8 cellular contexts compared by ENCODE assay signal in genomic region chr2:157875720-157876065, GRCh38. TPM values are rescaled to one million over a fixed set of nuclear protein-coding genes. Genes with fewer than 3 reads are reported as not detected.
DNase-seq lines count a peak whose midpoint lies in the region; ATAC-seq and TF ChIP-seq lines count a peak whose summit lies in the region.

No MANE protein-coding gene starts in this region.

- H3K27me3 ChIP-seq in brain microvascular endothelial cell (replicated peaks): no peaks in the 10 kb centered on the region

- no peak for TF ChIP-seq CTCF in brain microvascular endothelial cell (IDR thresholded peaks at IDR 0.05; ENCODE audit: low read depth, low read length, missing control alignments)

- in situ Hi-C loops in brain microvascular endothelial cell (cut with HindIII; ENCODE audit: low pct_ligation_motif_present, low sequenced_read_pairs): no loop called here
- in situ Hi-C loops in G401 (cut with HindIII; ENCODE audit: low sequenced_read_pairs): no loop called here

- H3K4me3 ChIP-seq in brain microvascular endothelial cell (ENCODE audit: low read depth, low read length): peak overlapping the region; percentile 82

- peak; percentile 50 for DNase-seq in NK-92 treated with Interleukin-12 subunit alpha and Interleukin-12 subunit beta, amount 100 ng/mL, for 24 hours (lab: John Stamatoyannopoulos, UW)
- DNase-seq in NK-92 (lab: John Stamatoyannopoulos, UW; ENCODE audit: unreplicated experiment) (no peak), SK-N-DZ (ENCODE audit: low spot score) (peak; percentile 10), brain microvascular endothelial cell (no peak), left kidney (ENCODE audit: low read depth, low spot score) (peak; percentile 86), G401 (ENCODE audit: low spot score) (no peak)
- peak; percentile 38 for DNase-seq in stimulated activated CD8-positive, alpha-beta memory T cell treated with anti-CD3 and anti-CD28 coated beads, Interleukin-4, amount 100 ng/mL, for 24 hours (ENCODE audit: low read depth)

- H3K36me3 ChIP-seq in brain microvascular endothelial cell (replicated peaks): no peaks in the 10 kb centered on the region

- peak overlapping the region; percentile 54 for H3K27ac ChIP-seq in brain microvascular endothelial cell

- ATAC-seq in HG02973 (IDR thresholded peaks at IDR 0.05; ENCODE audit: unreplicated experiment): peak; percentile 42

RNA-seq across cellular contexts. Expression of gene ACVR1, which starts 0.4 kb away (rescaled TPM):
- polyA plus RNA-seq in SK-N-DZ (2014; cell fraction: cytosol; rRNA removed): 4.3 and 5.4 TPM in 2 replicates
- 8.6 and 9.7 TPM in 2 replicates for polyA plus RNA-seq in SK-N-DZ (2014; cell fraction: nucleus; rRNA removed)
- 1.6 and 1.9 TPM in 2 replicates for total RNA-seq in G401 (2014; rRNA removed; shearing (Covaris generic))

Comparison
In these comparisons a context has a peak if more than half of its experiments do, and no peak if none do; other contexts are left out.
1. DNase-seq: peak in NK-92 treated with Interleukin-12 subunit alpha and Interleukin-12 subunit beta, amount 100 ng/mL, for 24 hours (single experiment), SK-N-DZ (single experiment), left kidney (single experiment) and stimulated activated CD8-positive, alpha-beta memory T cell treated with anti-CD3 and anti-CD28 coated beads, Interleukin-4, amount 100 ng/mL, for 24 hours (single experiment); none in NK-92 (single experiment), brain microvascular endothelial cell (single experiment) and G401 (single experiment).